In the genomic region with DNA sequence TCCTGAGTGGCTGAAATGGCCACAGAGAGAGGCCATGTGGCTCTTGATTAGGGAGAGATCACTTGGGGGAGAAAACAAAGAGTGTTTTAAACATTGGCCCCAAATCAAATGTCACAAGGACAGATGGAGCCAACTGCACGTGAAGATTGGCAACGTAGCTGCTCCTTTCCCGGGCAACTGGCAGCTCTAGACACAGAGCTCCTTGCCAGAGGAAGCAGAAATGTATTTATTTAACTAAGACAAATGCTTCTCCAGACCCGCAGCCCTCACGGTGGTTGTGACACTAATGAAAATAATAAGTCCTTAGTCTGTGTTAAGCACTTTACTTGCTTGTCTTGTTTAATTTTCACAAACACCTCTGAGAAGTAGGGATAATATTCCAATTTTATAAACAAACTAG, we compare ENCODE assay signal across 19 cellular contexts. TPM values are rescaled to one million over a fixed set of nuclear protein-coding genes. Genes with fewer than 3 reads are reported as not detected.
A peak's percentile ranks its signal among the peaks of the same experiment; 100 is the strongest.
DNase-seq lines count a peak whose midpoint lies in the region; ATAC-seq and TF ChIP-seq lines count a peak whose summit lies in the region.
"Had no signal": no experiment of that assay in that cellular context is flagged by ENCODE, and none has a peak within 500 bp of the region (broad histone marks: within the 10 kb centered on the region; RNA-seq: fewer than 3 reads in every experiment).

No MANE protein-coding gene starts in this region.

- ATAC-seq in gastrocnemius medialis (no peak), HG02970 (IDR thresholded peaks at IDR 0.05; ENCODE audit: low FRiP score, unreplicated experiment) (no peak)
- ATAC-seq: activated CD8-positive, alpha-beta memory T cell treated with anti-CD3 and anti-CD28 coated beads, Interleukin-2, amount 10 ng/mL, durations not matched to agents 7 days and 5 days; T-helper 17 cell had no signal

- H3K9me2 ChIP-seq in OCI-LY7 (ENCODE audit: insufficient read depth, low read length) = no peaks in the 10 kb centered on the region

- H3K27ac ChIP-seq in coronary artery (peak overlapping the region; percentile 64 to 73), gastrocnemius medialis (no peak overlapping the region), OCI-LY7 (ENCODE audit: low read depth, low read length, poor library complexity, severe bottlenecking) (no peak overlapping the region)

- no peaks in the 10 kb centered on the region for H4K20me1 ChIP-seq in OCI-LY7 (ENCODE audit: insufficient read depth, low read length)

- no peaks in the 10 kb centered on the region for H3K36me3 ChIP-seq in gastrocnemius medialis
- H3K36me3 ChIP-seq in OCI-LY7 (ENCODE audit: insufficient read depth, low read length) = peaks cover 8% of the 10 kb centered on the region; the same call in 1 of the 2 replicates

- no peak overlapping the region for H2AFZ ChIP-seq in OCI-LY7 (ENCODE audit: low read length)

- no peaks in the 10 kb centered on the region for H3K9me3 ChIP-seq in gastrocnemius medialis
- no peaks in the 10 kb centered on the region for H3K9me3 ChIP-seq in OCI-LY7 (ENCODE audit: low read length)
- H3K9me3 ChIP-seq: Caco-2, HAP-1 had no signal

- H3K4me1 ChIP-seq in gastrocnemius medialis (peaks cover 1 to 12% of the 10 kb centered on the region in 2 donors), OCI-LY7 (ENCODE audit: insufficient read depth, low read length, poor library complexity, severe bottlenecking) (peaks cover 3% of the 10 kb centered on the region)

- no peak for TF ChIP-seq POLR2A in gastrocnemius medialis (IDR thresholded peaks at IDR 0.05)

- POLR2A ChIA-PET in OCI-LY7 (lab: Charles Lee) = interaction anchor here (0.6 kb wide), 2 partner anchors 18 to 205 kb away, joined by 3 to 4 read pairs; no protein-coding TSS in a partner anchor

- H3K4me3 ChIP-seq in coronary artery (no peak overlapping the region), gastrocnemius medialis (no peak overlapping the region), OCI-LY7 (ENCODE audit: low read depth, low read length, poor library complexity, severe bottlenecking) (no peak overlapping the region)
- H3K4me3 ChIP-seq: HAP-1 had no signal

- DNase-seq in DMS 273 (lab: John Stamatoyannopoulos, UW; ENCODE audit: unreplicated experiment) = peak; percentile 89
- DNase-seq in NCI-H2029 treated with DMSO at 0.1 percent for 48 hours (lab: John Stamatoyannopoulos, UW) = peak; percentile 47
- DNase-seq in coronary artery (ENCODE audit: low spot score) = no peak
- peak; percentile 36 for DNase-seq in pons (ENCODE audit: low spot score)
- DNase-seq in activated T-cell treated with anti-CD3 and anti-CD28 coated beads for 4 hours = no peak
- no peak for DNase-seq in gastrocnemius medialis
- no peak for DNase-seq in OCI-LY7 (ENCODE audit: low spot score)
- DNase-seq: activated CD4-positive, alpha-beta T cell treated with anti-CD3 and anti-CD28 coated beads for 1 hour; activated CD8-positive, alpha-beta memory T cell treated with anti-CD3 and anti-CD28 coated beads, Interleukin-2, amount 10 ng/mL, durations not matched to agents 7 days and 5 days; activated naive CD4-positive, alpha-beta T cell treated with Interleukin-2 at 50 U/mL for 16 hours; Caco-2; effector CD8-positive, alpha-beta T cell; MV-4-11; SHP77; stimulated activated CD4-positive, alpha-beta T cell treated with anti-CD3 and anti-CD28 coated beads, Interleukin-4, amount 100 ng/mL, for 24 hours; T-helper 17 cell had no signal

- no peak overlapping the region for H3K4me2 ChIP-seq in OCI-LY7 (ENCODE audit: low read length)

- no peaks in the 10 kb centered on the region for H3K27me3 ChIP-seq in gastrocnemius medialis

- BruUV-seq in OCI-LY7 (replicated peaks; lab: Mats Ljungman, UMichigan) = no TSS peak

- intact Hi-C loops in gastrocnemius medialis (cut with DNase I; ENCODE audit: low total_unique reads) (no loop called here), OCI-LY7 (cut with micrococcal nuclease; ENCODE audit: unreplicated experiment) (no loop called here)

- CTCF ChIA-PET in OCI-LY7 (lab: Charles Lee; ENCODE audit: unreplicated experiment) = no interaction called here

- in situ Hi-C loops in gastrocnemius medialis (cut with MboI; ENCODE audit: low sequenced_read_pairs in 4 of 4) = no loop called here

- TF ChIP-seq CTCF in coronary artery (IDR thresholded peaks at IDR 0.05) (no peak), gastrocnemius medialis (IDR thresholded peaks at IDR 0.05 in 4 of 5, conservative IDR thresholded peaks at IDR 0.05 in 1 of 5) (no peak), OCI-LY7 (conservative IDR thresholded peaks at IDR 0.05; ENCODE audit: low read length) (no peak)

- no peaks in the 10 kb centered on the region for H3K79me2 ChIP-seq in OCI-LY7 (ENCODE audit: insufficient read depth, low read depth, low read length)

RNA-seq across cellular contexts. Expression of gene DSN1, which starts 49.6 kb away (rescaled TPM):
- total RNA-seq in gastrocnemius medialis = 1 to 10 TPM; 3.2 to 6.3 (median 5.2) TPM
- 37.6 and 38.3 TPM in 2 replicates for total RNA-seq in OCI-LY7 (2014; rRNA removed; shearing (Covaris generic))
- 33.0 and 36.8 TPM in 2 replicates for total RNA-seq in OCI-LY7 (2022)

RNA-seq across cellular contexts. Expression of gene TLDC2, which starts 52.8 kb away (rescaled TPM):
- total RNA-seq in gastrocnemius medialis = not detected
- total RNA-seq in OCI-LY7 (2014; rRNA removed; shearing (Covaris generic)) = 0.18 TPM in 1 of 2 replicates, not detected in the other
- not detected in 2 replicates for total RNA-seq in OCI-LY7 (2022)
- total RNA-seq: activated CD8-positive, alpha-beta memory T cell treated with anti-CD3 and anti-CD28 coated beads, Interleukin-2, amount 10 ng/mL, durations not matched to agents 7 days and 5 days; Caco-2; fibroblast of villous mesenchyme; T-helper 17 cell had no signal

Comparison
In these comparisons a context has a peak if more than half of its experiments do, and no peak if none do; other contexts are left out.
1. DNase-seq: peak in DMS 273 (single experiment), NCI-H2029 treated with DMSO at 0.1 percent for 48 hours (single experiment) and pons (single experiment); none in coronary artery (single experiment), activated T-cell treated with anti-CD3 and anti-CD28 coated beads for 4 hours (single experiment), gastrocnemius medialis (0 of 2) and OCI-LY7 (single experiment).
2. H3K27ac ChIP-seq: peak in coronary artery (2 of 2); none in gastrocnemius medialis (0 of 4) and OCI-LY7 (single experiment).
3. RNA of gene DSN1, which starts 49.6 kb away (total RNA-seq): 33.0 to 38.3 TPM in OCI-LY7; 3.2 to 6.3 TPM in gastrocnemius medialis; every median in the first group is over 4 times any median in the second.